In the genomic region with DNA sequence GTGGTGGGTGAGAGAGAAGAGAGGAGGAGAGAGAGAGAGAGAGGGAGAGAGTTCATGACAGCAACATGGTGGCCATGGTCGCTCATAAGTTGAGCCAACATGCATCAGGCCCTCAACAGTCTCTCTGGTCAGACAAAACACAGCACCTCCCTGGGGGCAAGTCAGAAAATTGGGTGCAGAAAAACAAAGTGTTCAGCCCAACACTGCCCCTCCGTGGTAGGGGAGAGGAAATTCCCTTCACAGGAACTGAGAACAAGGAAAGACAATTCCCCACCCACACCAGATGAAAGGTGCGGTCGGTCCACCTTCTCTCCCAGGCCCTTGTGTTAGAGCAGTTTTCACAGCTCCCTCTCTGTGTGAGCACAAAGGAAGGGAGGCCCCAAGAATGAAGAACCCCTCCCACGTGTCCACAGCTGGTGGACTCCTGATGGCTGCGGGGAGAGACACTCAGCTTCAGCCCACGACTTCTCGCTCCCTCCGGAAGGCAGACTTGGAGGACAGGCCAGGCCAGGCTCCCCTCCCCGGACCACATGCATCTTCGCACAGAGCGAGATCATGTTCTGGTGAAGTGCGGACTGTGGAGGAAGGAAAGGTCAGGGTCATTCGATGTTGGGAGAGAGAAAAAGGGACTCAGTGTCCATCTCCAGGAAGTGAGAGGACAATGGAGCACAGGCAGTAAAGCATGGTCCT, we compare ENCODE assay signal across 8 cellular contexts.
A peak's percentile ranks its signal among the peaks of the same experiment; 100 is the strongest.
DNase-seq lines count a peak whose midpoint lies in the region; ATAC-seq, FAIRE-seq and TF ChIP-seq lines count a peak whose summit lies in the region.

No MANE protein-coding gene starts in this region.

- SMC1A ChIA-PET in GM12878 (lab: Charles Lee; ENCODE audit: uncharacterized antibody, unreplicated experiment): interaction anchor here (0.6 to 2.1 kb wide), 2 partner anchors 12 to 45 kb away, joined by 3 to 5 read pairs; no protein-coding TSS in a partner anchor

- H3K4me1 ChIP-seq in GM12878 (ENCODE audit: control insufficient read depth, insufficient read depth, low read length): peaks cover 23% of the 10 kb centered on the region
- H3K4me1 ChIP-seq in iPS-18a (ENCODE audit: control insufficient read depth, low read depth, low read length): peaks cover 29% of the 10 kb centered on the region

- CTCF ChIA-PET in GM12878 (lab: Yijun Ruan, JAX): interaction anchor here (1.1 to 1.6 kb wide), 5 partner anchors 9 to 890 kb away, joined by 3 to 4 read pairs (median 3); no protein-coding TSS in a partner anchor

- no peak overlapping the region for H3K4me3 ChIP-seq in GM12878
- H3K4me3 ChIP-seq in iPS-18a (ENCODE audit: low read length): no peak overlapping the region

- 54% methylated on average over 14 of the region's 14 CpGs for WGBS in GM12878 (ENCODE audit: insufficient coverage, insufficient replicate concordance, low lambda C conversion rate, missing lambda C conversion rate)

- no peak overlapping the region for H2AFZ ChIP-seq in GM12878 (ENCODE audit: control insufficient read depth, low read depth, low read length)

- no peak overlapping the region for H3K4me2 ChIP-seq in GM12878 (ENCODE audit: control insufficient read depth, insufficient read depth)

- no peaks in the 10 kb centered on the region for H3K79me2 ChIP-seq in GM12878 (ENCODE audit: control insufficient read depth, insufficient read depth, low read length)

- H3K27me3 ChIP-seq in GM12878 (replicated peaks in 1 of 2; ENCODE audit: control insufficient read depth in 2 of 2, insufficient read depth in 2 of 2, low read length in 1 of 2) (no peaks in the 10 kb centered on the region), iPS-18a (ENCODE audit: control insufficient read depth, insufficient read depth, low read length) (no peaks in the 10 kb centered on the region)

- DNase-seq in EH (ENCODE audit: low read depth) (peak; percentile 68), T follicular helper cell (ENCODE audit: low read depth) (peak; percentile 15), GM12878 (ENCODE audit: low read depth, low spot score) (no peak)
- DNase-seq in stimulated activated CD4-positive, alpha-beta T cell treated with anti-CD3 and anti-CD28 coated beads, Interleukin-2, amount 100 ng/mL, for 4 hours (ENCODE audit: low read depth): peak; percentile 28

- H3K27ac ChIP-seq in KOPT-K1 (ENCODE audit: low read depth, low read length, poor library complexity, severe bottlenecking) (peak overlapping the region; percentile 89), GM12878 (ENCODE audit: control insufficient read depth, insufficient read depth) (no peak overlapping the region), iPS-18a (ENCODE audit: low read length) (no peak overlapping the region)

- no TSS peak for BruUV-seq in GM12878 (replicated peaks; lab: Mats Ljungman, UMichigan)

- TF ChIP-seq CTCF in GM12878 (IDR thresholded peaks at IDR 0.05 in 2 of 3, conservative IDR thresholded peaks at IDR 0.05 in 1 of 3; ENCODE audit: control insufficient read depth in 2 of 3, extremely low read depth in 1 of 3, insufficient read depth in 1 of 3, low read depth in 3 of 3, low read length in 3 of 3): peak; percentile 61 to 70 (median 65); a peak in 5 of 6 replicates

- POLR2A ChIA-PET in GM12878 (lab: Charles Lee): no interaction called here

- in situ Hi-C loops in GM12878 (cut with MboI): loop anchor here (10.0 to 25.0 kb wide), 3 partner anchors 215 to 890 kb away; no protein-coding TSS in a partner anchor

- no peak for FAIRE-seq in GM12878 (lab: Jason Lieb, UNC)

- RAD21 ChIA-PET in GM12878 (lab: Charles Lee; ENCODE audit: unreplicated experiment): interaction anchor here (0.5 kb wide), 1 partner anchor 575 kb away, joined by 3 read pairs; no protein-coding TSS in a partner anchor

- TF ChIP-seq POLR2A in GM12878 (IDR thresholded peaks at IDR 0.05; ENCODE audit: low read depth, low read length): no peak

- no peaks in the 10 kb centered on the region for H4K20me1 ChIP-seq in GM12878 (ENCODE audit: control insufficient read depth, insufficient read depth)

- intact Hi-C loops in GM12878 (cut with micrococcal nuclease; ENCODE audit: unreplicated experiment): no loop called here

- ATAC-seq in GM12878 (peak; percentile 32), GM21381 (IDR thresholded peaks at IDR 0.05; ENCODE audit: unreplicated experiment) (no peak), GM19328 (IDR thresholded peaks at IDR 0.05; ENCODE audit: unreplicated experiment) (no peak)

- H3K36me3 ChIP-seq in KOPT-K1 (ENCODE audit: insufficient read depth, low read length): no peaks in the 10 kb centered on the region
- H3K36me3 ChIP-seq in GM12878 (ENCODE audit: control insufficient read depth in 2 of 2, insufficient read depth in 2 of 2, low read length in 1 of 2): no peaks in the 10 kb centered on the region
- H3K36me3 ChIP-seq in iPS-18a (ENCODE audit: control insufficient read depth, low read depth, low read length): no peaks in the 10 kb centered on the region

- no peaks in the 10 kb centered on the region for H3K9me3 ChIP-seq in KOPT-K1 (ENCODE audit: insufficient read depth, low read length, poor library complexity, severe bottlenecking)
- H3K9me3 ChIP-seq in GM12878 (replicated peaks; ENCODE audit: control insufficient read depth, insufficient read depth, low read length): no peaks in the 10 kb centered on the region; the same call in 2 of the 3 replicates
- H3K9me3 ChIP-seq in iPS-18a (ENCODE audit: control insufficient read depth, low read depth, low read length): no peaks in the 10 kb centered on the region

- H3K9ac ChIP-seq in GM12878 (ENCODE audit: control insufficient read depth, insufficient read depth, low read length) (no peak overlapping the region), iPS-18a (ENCODE audit: low read length) (peak overlapping the region; percentile 35)

- TF ChIP-seq RAD21 in GM12878 (IDR thresholded peaks at IDR 0.05; ENCODE audit: insufficient read depth, low read depth, low read length): peak; percentile 78

- TF ChIP-seq EP300 in GM12878 (IDR thresholded peaks at IDR 0.05; ENCODE audit: borderline replicate concordance in 1 of 2, control insufficient read depth in 1 of 2, low read depth in 2 of 2, low read length in 2 of 2): no peak

TF ChIP-seq in GM12878, 131 proteins besides CTCF, POLR2A, EP300 and RAD21 (continues in another document):
- peak; percentile 38; the same call in 1 of the 2 replicates for TF ChIP-seq EED (IDR thresholded peaks at IDR 0.05; ENCODE audit: low read depth)
- 0 out of 3 replicates have a peak, but pooled peaks of 1 of the 2 experiments have one; percentile 31 for TF ChIP-seq EGR1 (IDR thresholded peaks at IDR 0.05; ENCODE audit: borderline replicate concordance in 1 of 2, low read depth in 2 of 2, low read length in 2 of 2)
- TF ChIP-seq RAD51 (IDR thresholded peaks at IDR 0.05): no peak
- TF ChIP-seq SREBF1 (IDR thresholded peaks at IDR 0.05; ENCODE audit: low read length): no peak
- no peak for TF ChIP-seq KAT2A (conservative IDR thresholded peaks at IDR 0.05; ENCODE audit: control insufficient read depth, low read depth, low read length)
- TF ChIP-seq PAX5 (IDR thresholded peaks at IDR 0.05; ENCODE audit: borderline replicate concordance, low read depth, low read length): 0 out of 2 replicates have a peak, but pooled peaks have one; percentile 11
- TF ChIP-seq TCF7 (IDR thresholded peaks at IDR 0.05; ENCODE audit: borderline replicate concordance): no peak
- peak; percentile 48 for TF ChIP-seq SMC3 (IDR thresholded peaks at IDR 0.05; ENCODE audit: borderline replicate concordance, low read length)
- peak; percentile 40 for TF ChIP-seq MEF2B (IDR thresholded peaks at IDR 0.05; ENCODE audit: partially characterized antibody, poor library complexity, severe bottlenecking)
- peak; percentile 53 to 61; a peak in 2 of 4 replicates for TF ChIP-seq IKZF2 (IDR thresholded peaks at IDR 0.05)
- peak; percentile 59; the same call in 1 of the 2 replicates for TF ChIP-seq RUNX3 (IDR thresholded peaks at IDR 0.05; ENCODE audit: low read length)
- peak; percentile 55; the same call in 1 of the 2 replicates for TF ChIP-seq IRF4 (IDR thresholded peaks at IDR 0.05; ENCODE audit: low read depth, low read length)
- TF ChIP-seq, protein P1, sequence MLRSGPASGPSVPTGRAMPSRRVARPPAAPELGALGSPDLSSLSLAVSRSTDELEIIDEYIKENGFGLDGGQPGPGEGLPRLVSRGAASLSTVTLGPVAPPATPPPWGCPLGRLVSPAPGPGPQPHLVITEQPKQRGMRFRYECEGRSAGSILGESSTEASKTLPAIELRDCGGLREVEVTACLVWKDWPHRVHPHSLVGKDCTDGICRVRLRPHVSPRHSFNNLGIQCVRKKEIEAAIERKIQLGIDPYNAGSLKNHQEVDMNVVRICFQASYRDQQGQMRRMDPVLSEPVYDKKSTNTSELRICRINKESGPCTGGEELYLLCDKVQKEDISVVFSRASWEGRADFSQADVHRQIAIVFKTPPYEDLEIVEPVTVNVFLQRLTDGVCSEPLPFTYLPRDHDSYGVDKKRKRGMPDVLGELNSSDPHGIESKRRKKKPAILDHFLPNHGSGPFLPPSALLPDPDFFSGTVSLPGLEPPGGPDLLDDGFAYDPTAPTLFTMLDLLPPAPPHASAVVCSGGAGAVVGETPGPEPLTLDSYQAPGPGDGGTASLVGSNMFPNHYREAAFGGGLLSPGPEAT (IDR thresholded peaks at IDR 0.05; ENCODE audit: low read depth): peak; percentile 38; the same call in 1 of the 2 replicates
- TF ChIP-seq, protein P2, sequence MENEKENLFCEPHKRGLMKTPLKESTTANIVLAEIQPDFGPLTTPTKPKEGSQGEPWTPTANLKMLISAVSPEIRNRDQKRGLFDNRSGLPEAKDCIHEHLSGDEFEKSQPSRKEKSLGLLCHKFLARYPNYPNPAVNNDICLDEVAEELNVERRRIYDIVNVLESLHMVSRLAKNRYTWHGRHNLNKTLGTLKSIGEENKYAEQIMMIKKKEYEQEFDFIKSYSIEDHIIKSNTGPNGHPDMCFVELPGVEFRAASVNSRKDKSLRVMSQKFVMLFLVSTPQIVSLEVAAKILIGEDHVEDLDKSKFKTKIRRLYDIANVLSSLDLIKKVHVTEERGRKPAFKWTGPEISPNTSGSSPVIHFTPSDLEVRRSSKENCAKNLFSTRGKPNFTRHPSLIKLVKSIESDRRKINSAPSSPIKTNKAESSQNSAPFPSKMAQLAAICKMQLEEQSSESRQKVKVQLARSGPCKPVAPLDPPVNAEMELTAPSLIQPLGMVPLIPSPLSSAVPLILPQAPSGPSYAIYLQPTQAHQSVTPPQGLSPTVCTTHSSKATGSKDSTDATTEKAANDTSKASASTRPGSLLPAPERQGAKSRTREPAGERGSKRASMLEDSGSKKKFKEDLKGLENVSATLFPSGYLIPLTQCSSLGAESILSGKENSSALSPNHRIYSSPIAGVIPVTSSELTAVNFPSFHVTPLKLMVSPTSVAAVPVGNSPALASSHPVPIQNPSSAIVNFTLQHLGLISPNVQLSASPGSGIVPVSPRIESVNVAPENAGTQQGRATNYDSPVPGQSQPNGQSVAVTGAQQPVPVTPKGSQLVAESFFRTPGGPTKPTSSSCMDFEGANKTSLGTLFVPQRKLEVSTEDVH (IDR thresholded peaks at IDR 0.05; ENCODE audit: low read depth, partially characterized antibody): no peak
- TF ChIP-seq SPI1 (IDR thresholded peaks at IDR 0.05; ENCODE audit: borderline replicate concordance, insufficient read depth, low read depth, low read length): peak; percentile 70
